8 cellular contexts compared by ENCODE assay signal in genomic region chr19:48419158-48419920, GRCh38. TPM values are rescaled to one million over a fixed set of nuclear protein-coding genes. Genes with fewer than 3 reads are reported as not detected.
DNase-seq lines count a peak whose midpoint lies in the region; ATAC-seq, FAIRE-seq and TF ChIP-seq lines count a peak whose summit lies in the region.

No MANE protein-coding gene starts in this region.

- H3K9me3 Mint-ChIP-seq in naive thymus-derived CD4-positive, alpha-beta T cell, result no peaks in the 10 kb centered on the region

- H3K36me3 ChIP-seq in GM12878 (ENCODE audit: control insufficient read depth in 2 of 2, insufficient read depth in 2 of 2, low read length in 1 of 2) (no peaks in the 10 kb centered on the region), testis (ENCODE audit: low read depth, missing control alignments) (no peaks in the 10 kb centered on the region), esophagus squamous epithelium (no peaks in the 10 kb centered on the region)
- no peaks in the 10 kb centered on the region for H3K36me3 ChIP-seq in naive thymus-derived CD4-positive, alpha-beta T cell (ENCODE audit: control insufficient read depth in 2 of 3, insufficient read depth in 3 of 3, low read length in 3 of 3)

- H3K4me3 ChIP-seq in GM12878, result peak overlapping the region; percentile 25; the same call in 1 of the 2 replicates
- peak overlapping the region; percentile 15 for H3K4me3 ChIP-seq in naive thymus-derived CD4-positive, alpha-beta T cell (ENCODE audit: low read length)
- peak overlapping the region in 1 of 2 donors; percentile 45 for H3K4me3 ChIP-seq in testis
- H3K4me3 ChIP-seq in esophagus squamous epithelium, result peak overlapping the region in 1 of 4 donors; percentile 21

- no peak for TF ChIP-seq RAD21 in GM12878 (IDR thresholded peaks at IDR 0.05; ENCODE audit: insufficient read depth, low read depth, low read length)

- H2AFZ ChIP-seq in GM12878 (ENCODE audit: control insufficient read depth, low read depth, low read length), result peak overlapping the region; percentile 88

- H3K4me1 ChIP-seq in GM12878 (ENCODE audit: control insufficient read depth, insufficient read depth, low read length), result peaks cover 8% of the 10 kb centered on the region
- peaks cover 0 to 5% of the 10 kb centered on the region in 2 donors for H3K4me1 ChIP-seq in naive thymus-derived CD4-positive, alpha-beta T cell (ENCODE audit: control insufficient read depth in 2 of 2, insufficient read depth in 2 of 2, low read length in 2 of 2)
- H3K4me1 ChIP-seq in testis, result peaks cover 3% of the 10 kb centered on the region
- H3K4me1 ChIP-seq in esophagus squamous epithelium, result peaks cover 14 to 29% (median 17%) of the 10 kb centered on the region in 3 donors

- POLR2A ChIA-PET in GM12878 (lab: Charles Lee), result interaction anchor here (1.0 to 1.8 kb wide), 3 partner anchors 15 to 27 kb away, joined by 3 to 11 read pairs (median 3); partner anchors contain the start of gene GRWD1
- POLR2A ChIA-PET in naive thymus-derived CD4-positive, alpha-beta T cell (lab: Charles Lee), result no interaction called here

- H3K4me1 Mint-ChIP-seq in naive thymus-derived CD4-positive, alpha-beta T cell, result peaks cover 12 to 30% (median 22%) of the 10 kb centered on the region in 7 donors

- H3K4me2 ChIP-seq in GM12878 (ENCODE audit: control insufficient read depth, insufficient read depth), result peak overlapping the region; percentile 39

- H3K9me3 ChIP-seq in GM12878 (replicated peaks; ENCODE audit: control insufficient read depth, insufficient read depth, low read length) (no peaks in the 10 kb centered on the region), testis (no peaks in the 10 kb centered on the region), esophagus squamous epithelium (no peaks in the 10 kb centered on the region)
- no peaks in the 10 kb centered on the region for H3K9me3 ChIP-seq in naive thymus-derived CD4-positive, alpha-beta T cell (ENCODE audit: control insufficient read depth in 2 of 3, low read length in 3 of 3)

- ATAC-seq in HG03045 (IDR thresholded peaks at IDR 0.05; ENCODE audit: unreplicated experiment) (peak; percentile 54), GM12878 (peak; percentile 93)
- ATAC-seq in naive thymus-derived CD4-positive, alpha-beta T cell, result peak; percentile 79

- TF ChIP-seq POLR2A in GM12892 (IDR thresholded peaks at IDR 0.05; ENCODE audit: low read depth, low read length) (no peak), GM12878 (IDR thresholded peaks at IDR 0.05; ENCODE audit: low read depth, low read length) (no peak), testis (IDR thresholded peaks at IDR 0.05) (no peak), esophagus squamous epithelium (IDR thresholded peaks at IDR 0.05) (no peak)

- H3K27me3 ChIP-seq in GM12878 (replicated peaks in 1 of 2; ENCODE audit: control insufficient read depth in 2 of 2, insufficient read depth in 2 of 2, low read length in 1 of 2) (no peaks in the 10 kb centered on the region), testis (no peaks in the 10 kb centered on the region), esophagus squamous epithelium (peaks cover 0 to 36% (median 2%) of the 10 kb centered on the region in 4 donors)
- no peaks in the 10 kb centered on the region for H3K27me3 ChIP-seq in naive thymus-derived CD4-positive, alpha-beta T cell (ENCODE audit: control insufficient read depth in 2 of 2, insufficient read depth in 2 of 2, low read length in 2 of 2)

- BruUV-seq in GM12878 (replicated peaks; lab: Mats Ljungman, UMichigan), result no TSS peak

- H3K27ac Mint-ChIP-seq in naive thymus-derived CD4-positive, alpha-beta T cell, result peak overlapping the region in 6 of 9 donors; percentile 6 to 93 (median 74)

- H3K27me3 Mint-ChIP-seq in naive thymus-derived CD4-positive, alpha-beta T cell, result peaks cover 0 to 22% (median 5%) of the 10 kb centered on the region in 5 donors

- H3K36me3 Mint-ChIP-seq in naive thymus-derived CD4-positive, alpha-beta T cell, result no peaks in the 10 kb centered on the region

- TF ChIP-seq EP300 in GM12878 (IDR thresholded peaks at IDR 0.05; ENCODE audit: borderline replicate concordance in 1 of 2, control insufficient read depth in 1 of 2, low read depth in 2 of 2, low read length in 2 of 2), result 0 out of 4 replicates have a peak, but pooled peaks of 1 of the 2 experiments have one; percentile 40

- peak overlapping the region; percentile 60 to 90 (median 80) for H3K4me3 Mint-ChIP-seq in naive thymus-derived CD4-positive, alpha-beta T cell

- CTCF ChIA-PET in GM12878 (lab: Yijun Ruan, JAX), result interaction anchor here (0.6 to 1.1 kb wide), 4 partner anchors 9 to 28 kb away, joined by 3 to 7 read pairs (median 4); partner anchors contain the start of gene KDELR1
- CTCF ChIA-PET in naive thymus-derived CD4-positive, alpha-beta T cell (lab: Charles Lee), result no interaction called here

- DNase-seq in GM12892 (ENCODE audit: insufficient read length) (peak; percentile 70), UCSD-AML1 (lab: John Stamatoyannopoulos, UW; ENCODE audit: unreplicated experiment) (peak; percentile 59), GM12878 (ENCODE audit: low read depth, low spot score) (peak; percentile 57), testis (peak; percentile 81), OCI-M2 (lab: John Stamatoyannopoulos, UW; ENCODE audit: unreplicated experiment) (no peak), esophagus squamous epithelium (lab: John Stamatoyannopoulos, UW) (no peak)
- peak; percentile 44 to 77 (median 64) for DNase-seq in naive thymus-derived CD4-positive, alpha-beta T cell

- intact Hi-C loops in GM12878 (cut with micrococcal nuclease; ENCODE audit: unreplicated experiment) (no loop called here), testis (cut with DNase I; ENCODE audit: low total_unique reads) (no loop called here), esophagus squamous epithelium (cut with DNase I) (no loop called here)
- intact Hi-C loops in naive thymus-derived CD4-positive, alpha-beta T cell (cut with micrococcal nuclease), result loop anchor here (1.0 to 2.0 kb wide), 2 partner anchors 25 to 26 kb away; partner anchors contain the start of gene GRWD1 (in 2 of the 2)

- H3K79me2 ChIP-seq in GM12878 (ENCODE audit: control insufficient read depth, insufficient read depth, low read length), result no peaks in the 10 kb centered on the region

- H3K27ac ChIP-seq in GM12878 (ENCODE audit: control insufficient read depth, insufficient read depth), result peak overlapping the region; percentile 39
- H3K27ac ChIP-seq in naive thymus-derived CD4-positive, alpha-beta T cell (ENCODE audit: low read depth, low read length), result no peak overlapping the region
- H3K27ac ChIP-seq in testis, result no peak overlapping the region
- no peak overlapping the region for H3K27ac ChIP-seq in esophagus squamous epithelium

- RAD21 ChIA-PET in GM12878 (lab: Charles Lee; ENCODE audit: unreplicated experiment), result interaction anchor here (0.6 to 1.0 kb wide), 3 partner anchors 17 to 165 kb away, joined by 3 to 4 read pairs (median 4); no protein-coding TSS in a partner anchor

- 0 out of 2 replicates have a peak overlapping the region, but pooled peaks have one; percentile 1 for H3K9ac ChIP-seq in GM12878 (ENCODE audit: control insufficient read depth, insufficient read depth, low read length)

- WGBS in GM12878 (ENCODE audit: insufficient coverage, insufficient replicate concordance, low lambda C conversion rate, missing lambda C conversion rate), result 27% methylated on average over 30 of the region's 31 CpGs
- WGBS in testis, 2 donors, result 47 to 63% methylated on average over 23 to 31 of the region's 31 CpGs
- WGBS in esophagus squamous epithelium, 2 donors, result 56 to 73% methylated on average over 17 to 20 of the region's 31 CpGs

- in situ Hi-C loops in GM12878 (cut with MboI), result no loop called here

- FAIRE-seq in GM12892 (lab: Jason Lieb, UNC) (no peak), GM12878 (lab: Jason Lieb, UNC) (peak; percentile 85)

- H4K20me1 ChIP-seq in GM12878 (ENCODE audit: control insufficient read depth, insufficient read depth), result no peaks in the 10 kb centered on the region

- SMC1A ChIA-PET in GM12878 (lab: Charles Lee; ENCODE audit: uncharacterized antibody, unreplicated experiment), result interaction anchor here (1.2 kb wide), 1 partner anchor 87 kb away, joined by 4 read pairs; no protein-coding TSS in a partner anchor

- TF ChIP-seq CTCF in GM12878 (IDR thresholded peaks at IDR 0.05 in 2 of 3, conservative IDR thresholded peaks at IDR 0.05 in 1 of 3; ENCODE audit: control insufficient read depth in 2 of 3, extremely low read depth in 1 of 3, insufficient read depth in 1 of 3, low read depth in 3 of 3, low read length in 3 of 3) (no peak), testis (IDR thresholded peaks at IDR 0.05) (no peak), esophagus squamous epithelium (IDR thresholded peaks at IDR 0.05) (no peak)

RNA-seq across cellular contexts. Expression of gene GRIN2D, which starts 25.9 kb away (rescaled TPM):
- 0.08 TPM for polyA plus RNA-seq in GM12892 (2012; ENCODE audit: missing spikeins)
- total RNA-seq in GM12878 (2013; cell fraction: nucleolus; rRNA removed), result 0.58 and 0.83 TPM in 2 replicates
- total RNA-seq in GM12878 (2014; rRNA removed) (0.05 and 0.06 TPM in 2 replicates), GM12878 (2014; rRNA removed; fragmentation: Illumina TruSeq; extraction: Trizol) (0.05 TPM in 1 of 2 replicates, not detected in the other), GM12878 (2021) (0.32 and 0.38 TPM in 2 replicates), testis (1 to 10 TPM; 2.4 to 2.7 TPM), esophagus squamous epithelium (under 1 TPM; 0.09 to 0.47 (median 0.15) TPM)
- 0.09 TPM for polyA plus RNA-seq in GM12878 (2011; ENCODE audit: low read depth)
- polyA plus RNA-seq in GM12878 (2011; rRNA removed) (0.03 TPM in 2 replicates), GM12878 (2014; fragmentation: Illumina TruSeq; extraction: Trizol) (0.07 TPM in 1 of 2 replicates, not detected in the other), GM12878 (2014; fragmentation: Nextera tagmentation; extraction: Ambion mirVana) (not detected), GM12878 (2014; rRNA removed) (0.03 and 0.04 TPM in 2 replicates), GM12878 (2016; fragmentation: Nextera tagmentation; extraction: Ambion mirVana) (under 1 TPM; 0.03 TPM), testis (ENCODE audit: insufficient read depth, low read depth, low replicate concordance) (1.4 TPM)
- polyA plus RNA-seq in GM12878 (2011; cell fraction: cytosol; rRNA removed), result 0.02 and 0.04 TPM in 2 replicates
- 0.13 and 0.22 TPM in 2 replicates for polyA plus RNA-seq in GM12878 (2011; cell fraction: nucleus; rRNA removed)
- 0.29 and 0.32 TPM in 2 replicates for polyA plus RNA-seq in GM12878 (2012)
- polyA minus RNA-seq in GM12878 (2011; rRNA and poly(A)+ RNA removed), result 0.05 TPM in 1 of 2 replicates, not detected in the other
- polyA minus RNA-seq in GM12878 (2011; cell fraction: cytosol; rRNA and poly(A)+ RNA removed), result not detected in 2 replicates
- polyA minus RNA-seq in GM12878 (2011; cell fraction: nucleus; rRNA and poly(A)+ RNA removed), result 0.10 and 0.12 TPM in 2 replicates
- under 1 TPM; 0.08 to 0.39 (median 0.11) TPM for total RNA-seq in naive thymus-derived CD4-positive, alpha-beta T cell
- polyA plus RNA-seq in naive thymus-derived CD4-positive, alpha-beta T cell, result not detected

RNA-seq across cellular contexts. Expression of gene GRWD1, which starts 26.4 kb away (rescaled TPM):
- polyA plus RNA-seq in GM12892 (2012; ENCODE audit: missing spikeins), result 11.2 TPM
- 22.0 and 26.3 TPM in 2 replicates for total RNA-seq in GM12878 (2013; cell fraction: nucleolus; rRNA removed)
- total RNA-seq in GM12878 (2014; rRNA removed), result 26.5 and 30.6 TPM in 2 replicates
- total RNA-seq in GM12878 (2014; rRNA removed; fragmentation: Illumina TruSeq; extraction: Trizol), result 22.4 and 30.9 TPM in 2 replicates
- 75.8 and 79.0 TPM in 2 replicates for total RNA-seq in GM12878 (2021)
- polyA plus RNA-seq in GM12878 (2011; ENCODE audit: low read depth), result 6.1 TPM
- polyA plus RNA-seq in GM12878 (2011; rRNA removed), result 17.4 and 26.4 TPM in 2 replicates
- polyA plus RNA-seq in GM12878 (2011; cell fraction: cytosol; rRNA removed), result 33.3 and 42.0 TPM in 2 replicates
- polyA plus RNA-seq in GM12878 (2011; cell fraction: nucleus; rRNA removed), result 24.8 and 43.8 TPM in 2 replicates
- polyA plus RNA-seq in GM12878 (2012), result 20.2 and 22.0 TPM in 2 replicates
- 9.2 and 14.0 TPM in 2 replicates for polyA plus RNA-seq in GM12878 (2014; fragmentation: Illumina TruSeq; extraction: Trizol)
- polyA plus RNA-seq in GM12878 (2014; fragmentation: Nextera tagmentation; extraction: Ambion mirVana), result 1 to 10 TPM; 1.4 to 3.0 TPM
- 44.6 and 46.5 TPM in 2 replicates for polyA plus RNA-seq in GM12878 (2014; rRNA removed)
- polyA plus RNA-seq in GM12878 (2016; fragmentation: Nextera tagmentation; extraction: Ambion mirVana), result 100 to 1,000 TPM; 103 TPM
- 12.8 and 20.6 TPM in 2 replicates for polyA minus RNA-seq in GM12878 (2011; rRNA and poly(A)+ RNA removed)
- polyA minus RNA-seq in GM12878 (2011; cell fraction: cytosol; rRNA and poly(A)+ RNA removed), result 14.4 and 21.1 TPM in 2 replicates
- polyA minus RNA-seq in GM12878 (2011; cell fraction: nucleus; rRNA and poly(A)+ RNA removed), result 9.4 and 20.5 TPM in 2 replicates
- total RNA-seq in naive thymus-derived CD4-positive, alpha-beta T cell, result 10 to 100 TPM; 26.1 to 45.8 (median 36.3) TPM
- 10 to 100 TPM; 42.8 to 51.6 TPM for polyA plus RNA-seq in naive thymus-derived CD4-positive, alpha-beta T cell
- 10 to 100 TPM; 32.8 to 35.2 TPM for total RNA-seq in testis
- polyA plus RNA-seq in testis (ENCODE audit: insufficient read depth, low read depth, low replicate concordance), result 17.8 TPM
- 10 to 100 TPM; 33.0 to 43.9 (median 34.6) TPM for total RNA-seq in esophagus squamous epithelium

RNA-seq across cellular contexts. Expression of gene KDELR1, which starts 28.0 kb away (rescaled TPM):
- 31.9 TPM for polyA plus RNA-seq in GM12892 (2012; ENCODE audit: missing spikeins)
- total RNA-seq in GM12878 (2013; cell fraction: nucleolus; rRNA removed), result 22.9 and 23.8 TPM in 2 replicates
- total RNA-seq in GM12878 (2014; rRNA removed), result 34.8 and 35.9 TPM in 2 replicates
- 25.2 and 26.8 TPM in 2 replicates for total RNA-seq in GM12878 (2014; rRNA removed; fragmentation: Illumina TruSeq; extraction: Trizol)
- 70.7 and 71.0 TPM in 2 replicates for total RNA-seq in GM12878 (2021)
- polyA plus RNA-seq in GM12878 (2011; ENCODE audit: low read depth), result 38.9 TPM
- polyA plus RNA-seq in GM12878 (2011; rRNA removed), result 24.5 and 52.5 TPM in 2 replicates
- polyA plus RNA-seq in GM12878 (2011; cell fraction: cytosol; rRNA removed), result 40.6 and 54.5 TPM in 2 replicates
- polyA plus RNA-seq in GM12878 (2011; cell fraction: nucleus; rRNA removed), result 39.0 and 39.8 TPM in 2 replicates
- 74.1 and 86.4 TPM in 2 replicates for polyA plus RNA-seq in GM12878 (2012)
- 52.3 and 67.3 TPM in 2 replicates for polyA plus RNA-seq in GM12878 (2014; fragmentation: Illumina TruSeq; extraction: Trizol)
- 10 to 100 TPM in 1 of 2 experiments, 1 to 10 TPM in 1; 2.3 to 13.2 TPM for polyA plus RNA-seq in GM12878 (2014; fragmentation: Nextera tagmentation; extraction: Ambion mirVana)
- polyA plus RNA-seq in GM12878 (2014; rRNA removed), result 38.0 and 44.6 TPM in 2 replicates
- 10 to 100 TPM; 54.3 to 59.1 TPM for polyA plus RNA-seq in GM12878 (2016; fragmentation: Nextera tagmentation; extraction: Ambion mirVana)
- polyA minus RNA-seq in GM12878 (2011; rRNA and poly(A)+ RNA removed), result 31.0 and 33.4 TPM in 2 replicates
- polyA minus RNA-seq in GM12878 (2011; cell fraction: cytosol; rRNA and poly(A)+ RNA removed), result 24.6 and 34.2 TPM in 2 replicates
- polyA minus RNA-seq in GM12878 (2011; cell fraction: nucleus; rRNA and poly(A)+ RNA removed), result 6.9 and 14.1 TPM in 2 replicates
- total RNA-seq in naive thymus-derived CD4-positive, alpha-beta T cell, result 10 to 100 TPM; 42.7 to 73.9 (median 52.3) TPM
- 10 to 100 TPM; 22.2 to 24.3 TPM for polyA plus RNA-seq in naive thymus-derived CD4-positive, alpha-beta T cell
- 100 to 1,000 TPM; 149 to 155 TPM for total RNA-seq in testis
- 187 TPM for polyA plus RNA-seq in testis (ENCODE audit: insufficient read depth, low read depth, low replicate concordance)
- total RNA-seq in esophagus squamous epithelium, result 10 to 100 TPM; 63.5 to 87.4 (median 70.2) TPM

RNA-seq across cellular contexts. Expression of gene KCNJ14, which starts 36.0 kb away (rescaled TPM):
- 0.45 TPM for polyA plus RNA-seq in GM12892 (2012; ENCODE audit: missing spikeins)
- total RNA-seq in GM12878 (2013; cell fraction: nucleolus; rRNA removed), result 3.0 TPM in 2 replicates
- 0.38 and 0.40 TPM in 2 replicates for total RNA-seq in GM12878 (2014; rRNA removed)
- 0.41 and 0.45 TPM in 2 replicates for total RNA-seq in GM12878 (2014; rRNA removed; fragmentation: Illumina TruSeq; extraction: Trizol)
- total RNA-seq in GM12878 (2021), result 1.3 and 1.4 TPM in 2 replicates
- polyA plus RNA-seq in GM12878 (2011; ENCODE audit: low read depth), result 0.38 TPM
- 0.16 and 0.24 TPM in 2 replicates for polyA plus RNA-seq in GM12878 (2011; rRNA removed)
- 0.19 and 0.22 TPM in 2 replicates for polyA plus RNA-seq in GM12878 (2011; cell fraction: cytosol; rRNA removed)
- polyA plus RNA-seq in GM12878 (2011; cell fraction: nucleus; rRNA removed), result 1.2 TPM in 2 replicates
- 0.51 and 0.62 TPM in 2 replicates for polyA plus RNA-seq in GM12878 (2012)
- polyA plus RNA-seq in GM12878 (2014; fragmentation: Illumina TruSeq; extraction: Trizol), result 0.48 and 0.59 TPM in 2 replicates
- under 1 TPM; 0.26 to 0.34 TPM for polyA plus RNA-seq in GM12878 (2014; fragmentation: Nextera tagmentation; extraction: Ambion mirVana)
- polyA plus RNA-seq in GM12878 (2014; rRNA removed), result 0.72 and 0.93 TPM in 2 replicates
- polyA plus RNA-seq in GM12878 (2016; fragmentation: Nextera tagmentation; extraction: Ambion mirVana), result under 1 TPM; 0.30 to 0.68 TPM
- polyA minus RNA-seq in GM12878 (2011; rRNA and poly(A)+ RNA removed), result 0.73 and 1.3 TPM in 2 replicates
- 0.21 and 0.27 TPM in 2 replicates for polyA minus RNA-seq in GM12878 (2011; cell fraction: cytosol; rRNA and poly(A)+ RNA removed)
- polyA minus RNA-seq in GM12878 (2011; cell fraction: nucleus; rRNA and poly(A)+ RNA removed), result 0.60 and 1.5 TPM in 2 replicates
- total RNA-seq in naive thymus-derived CD4-positive, alpha-beta T cell, result 1 to 10 TPM; 1.5 to 3.9 (median 2.4) TPM
- polyA plus RNA-seq in naive thymus-derived CD4-positive, alpha-beta T cell, result under 1 TPM; 0.05 to 0.21 TPM
- 1 to 10 TPM; 1.6 to 2.2 TPM for total RNA-seq in testis
- polyA plus RNA-seq in testis (ENCODE audit: insufficient read depth, low read depth, low replicate concordance), result 0.66 TPM
- total RNA-seq in esophagus squamous epithelium, result 1 to 10 TPM in 1 of 4 donors, under 1 TPM in 3; 0.57 to 1.3 (median 0.92) TPM

RNA-seq across cellular contexts. Expression of gene CYTH2, which starts 49.8 kb away (rescaled TPM):
- 15.6 TPM for polyA plus RNA-seq in GM12892 (2012; ENCODE audit: missing spikeins)
- 43.7 and 54.0 TPM in 2 replicates for total RNA-seq in GM12878 (2013; cell fraction: nucleolus; rRNA removed)
- total RNA-seq in GM12878 (2014; rRNA removed) (18.5 and 24.6 TPM in 2 replicates), GM12878 (2014; rRNA removed; fragmentation: Illumina TruSeq; extraction: Trizol) (11.0 and 13.9 TPM in 2 replicates), GM12878 (2021) (28.2 and 29.9 TPM in 2 replicates), testis (100 to 1,000 TPM in 1 of 2 donors, 10 to 100 TPM in 1; 92.7 to 123 TPM), esophagus squamous epithelium (100 to 1,000 TPM in 1 of 4 donors, 10 to 100 TPM in 3; 40.8 to 101 (median 47.8) TPM)
- polyA plus RNA-seq in GM12878 (2011; ENCODE audit: low read depth), result 13.5 TPM
- polyA plus RNA-seq in GM12878 (2011; rRNA removed) (16.0 and 26.4 TPM in 2 replicates), GM12878 (2014; fragmentation: Illumina TruSeq; extraction: Trizol) (8.6 and 18.8 TPM in 2 replicates), GM12878 (2014; fragmentation: Nextera tagmentation; extraction: Ambion mirVana) (1 to 10 TPM; 1.3 to 1.6 TPM), GM12878 (2014; rRNA removed) (26.6 and 28.7 TPM in 2 replicates), GM12878 (2016; fragmentation: Nextera tagmentation; extraction: Ambion mirVana) (10 to 100 TPM; 25.6 to 31.9 TPM), testis (ENCODE audit: insufficient read depth, low read depth, low replicate concordance) (132 TPM)
- 29.0 and 32.3 TPM in 2 replicates for polyA plus RNA-seq in GM12878 (2011; cell fraction: cytosol; rRNA removed)
- 58.9 and 66.4 TPM in 2 replicates for polyA plus RNA-seq in GM12878 (2011; cell fraction: nucleus; rRNA removed)
- polyA plus RNA-seq in GM12878 (2012), result 21.4 and 25.9 TPM in 2 replicates
- polyA minus RNA-seq in GM12878 (2011; rRNA and poly(A)+ RNA removed), result 21.4 and 34.4 TPM in 2 replicates
- 7.7 and 7.9 TPM in 2 replicates for polyA minus RNA-seq in GM12878 (2011; cell fraction: cytosol; rRNA and poly(A)+ RNA removed)
- 17.8 and 26.8 TPM in 2 replicates for polyA minus RNA-seq in GM12878 (2011; cell fraction: nucleus; rRNA and poly(A)+ RNA removed)
- 10 to 100 TPM; 41.0 to 82.1 (median 54.9) TPM for total RNA-seq in naive thymus-derived CD4-positive, alpha-beta T cell
- polyA plus RNA-seq in naive thymus-derived CD4-positive, alpha-beta T cell, result 10 to 100 TPM; 23.6 to 37.3 TPM

Comparison
In these comparisons a context has a peak if more than half of its experiments do, and no peak if none do; other contexts are left out.
1. DNase-seq: peak in GM12892 (single experiment), UCSD-AML1 (single experiment), GM12878 (single experiment), naive thymus-derived CD4-positive, alpha-beta T cell (9 of 9) and testis (single experiment); none in OCI-M2 (single experiment) and esophagus squamous epithelium (single experiment).
2. intact Hi-C loops: an anchor here in naive thymus-derived CD4-positive, alpha-beta T cell (1.0 to 2.0 kb wide); none called in GM12878, testis and esophagus squamous epithelium.
3. Peak in every context shown above with its lines, with median percentiles within 50 percentile points of each other: ATAC-seq.